ENCODE assay signal across 8 cellular contexts in genomic region chr4:1809754-1810502, GRCh38. TPM values are rescaled to one million over a fixed set of nuclear protein-coding genes. Genes with fewer than 3 reads are reported as not detected.
DNase-seq lines count a peak whose midpoint lies in the region; ATAC-seq and TF ChIP-seq lines count a peak whose summit lies in the region.

No MANE protein-coding gene starts in this region.

- no peak for TF ChIP-seq POLR2A in suprapubic skin (IDR thresholded peaks at IDR 0.05)

- 48% methylated on average over 3 of the region's 15 CpGs for WGBS in suprapubic skin

- H3K27me3 ChIP-seq in suprapubic skin = no peaks in the 10 kb centered on the region

- TF ChIP-seq CTCF in foreskin fibroblast (IDR thresholded peaks at IDR 0.05; ENCODE audit: low read depth, low read length) (peak; percentile 84), suprapubic skin (IDR thresholded peaks at IDR 0.05) (peak; percentile 63 to 84)

- H3K4me3 ChIP-seq in foreskin fibroblast (ENCODE audit: low read depth in 1 of 2, low read length in 2 of 2) (no peak overlapping the region), suprapubic skin (no peak overlapping the region)

- no peaks in the 10 kb centered on the region for H3K9me3 ChIP-seq in suprapubic skin

- peaks cover 26% of the 10 kb centered on the region for H3K36me3 ChIP-seq in suprapubic skin

- DNase-seq in COR-L47 (lab: John Stamatoyannopoulos, UW) (peak; percentile 37), RPMI8226 (peak; percentile 63), foreskin fibroblast (peak; percentile 43 to 83), nucleus accumbens (lab: John Stamatoyannopoulos, UW) (peak in 52 of 56 donors; percentile 18 to 86 (median 64)), suprapubic skin (ENCODE audit: low spot score in 2 of 2) (no peak)
- peak; percentile 39 for DNase-seq in activated effector memory CD4-positive, alpha-beta T cell treated with Interleukin-2 at 50 U/mL for 16 hours

- H3K4me1 ChIP-seq in suprapubic skin = no peaks in the 10 kb centered on the region

- no peak overlapping the region for H3K27ac ChIP-seq in suprapubic skin

- TF ChIP-seq EP300 in suprapubic skin (IDR thresholded peaks at IDR 0.05) = no peak

- ATAC-seq in HG03196 (IDR thresholded peaks at IDR 0.05; ENCODE audit: unreplicated experiment) (peak; percentile 44), GM18868 (IDR thresholded peaks at IDR 0.05; ENCODE audit: unreplicated experiment) (no peak)

RNA-seq across cellular contexts. Expression of gene FGFR3, which starts 16.8 kb away (rescaled TPM):
- 100 to 1,000 TPM; 511 to 829 (median 662) TPM for total RNA-seq in suprapubic skin

RNA-seq across cellular contexts. Expression of gene LETM1, which starts 46.0 kb away (rescaled TPM):
- 10 to 100 TPM; 64.0 to 73.5 (median 65.2) TPM for total RNA-seq in suprapubic skin

Comparison
In these comparisons a context has a peak if more than half of its experiments do, and no peak if none do; other contexts are left out.
1. DNase-seq: peak in COR-L47 (single experiment), RPMI8226 (single experiment), activated effector memory CD4-positive, alpha-beta T cell treated with Interleukin-2 at 50 U/mL for 16 hours (single experiment), foreskin fibroblast (2 of 2) and nucleus accumbens (52 of 56); none in suprapubic skin (0 of 2).